ENCODE assay signal across 26 cellular contexts in the genomic region with DNA sequence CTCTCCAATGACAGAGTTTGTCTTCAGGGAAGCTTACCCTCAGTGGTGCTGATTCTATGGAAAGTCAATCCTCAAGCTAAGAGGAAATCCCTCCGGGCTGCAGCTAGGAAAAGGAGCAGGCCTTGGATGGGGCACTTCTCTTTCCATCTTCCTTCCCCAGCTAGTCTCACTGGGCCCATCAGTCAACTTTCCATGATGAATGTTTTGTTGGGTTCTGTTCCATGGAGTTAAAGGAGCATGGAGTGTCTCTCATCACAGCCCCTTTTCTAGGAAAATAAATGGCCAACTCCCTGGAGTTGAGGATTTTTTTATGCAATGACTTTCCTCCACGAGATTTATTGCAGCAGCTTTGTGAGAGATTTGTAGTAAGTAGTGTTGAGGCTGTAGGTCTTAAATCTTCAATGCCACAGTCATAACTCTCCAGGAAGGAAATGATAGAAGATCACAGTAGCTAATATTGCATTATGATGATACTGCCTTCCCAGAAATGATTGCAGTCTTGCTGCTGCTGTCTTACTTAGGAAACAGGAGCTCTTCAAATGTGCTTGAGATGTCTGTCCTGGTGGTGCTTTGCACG.
"Had no signal": no experiment of that assay in that cellular context is flagged by ENCODE, and none has a peak within 500 bp of the region (broad histone marks: within the 10 kb centered on the region; RNA-seq: fewer than 3 reads in every experiment).

No MANE protein-coding gene starts in this region.

- H3K9me3 ChIP-seq: breast epithelium, pancreas, prostate gland, suprapubic skin, tibial artery had no signal

- DNase-seq: activated CD4-positive, alpha-beta memory T cell treated with anti-CD3 and anti-CD28 coated beads, Interleukin-2, amount 10 ng/mL, durations not matched to agents 7 days and 5 days; activated CD4-positive, alpha-beta T cell treated with anti-CD3 and anti-CD28 coated beads for 1 hour; activated CD4-positive, alpha-beta T cell treated with anti-CD3 and anti-CD28 coated beads, Interleukin-2, amount 10 ng/mL, durations not matched to agents 7 days and 5 days; activated CD8-positive, alpha-beta memory T cell treated with anti-CD3 and anti-CD28 coated beads, Interleukin-2, amount 50 U/mL, for 48 hours; activated gamma-delta T cell treated with Interleukin-2 at 50 U/mL for 16 hours; activated naive CD4-positive, alpha-beta T cell treated with anti-CD3 and anti-CD28 coated beads, Interleukin-2, amount 50 U/mL, for 16 hours; activated T-cell treated with anti-CD3 and anti-CD28 coated beads, Interleukin-2, amount 50 U/mL, for 24 hours; amygdala; central memory CD4-positive, alpha-beta T cell; endodermal cell; glutamatergic neuron; islet precursor cell; left cardiac atrium; mammary epithelial cell; pancreas; retina; stimulated activated CD4-positive, alpha-beta T cell treated with anti-CD3 and anti-CD28 coated beads, Interleukin-15, amount 100 ng/mL, for 24 hours; stimulated activated CD4-positive, alpha-beta T cell treated with anti-CD3 and anti-CD28 coated beads, Interleukin-2, amount 100 ng/mL, for 24 hours; stimulated activated naive B cell treated with anti-CD40 and anti-IgM and Interleukin-4, amounts not matched to agents 10 μg/mL and 1 μg/mL and 100 μg/mL, for 72 hours; tibial artery had no signal

- H3K27ac ChIP-seq: breast epithelium, pancreas, prostate gland, suprapubic skin, tibial artery had no signal

- ATAC-seq: activated T-helper 17 cell treated with anti-CD3 and anti-CD28 coated beads, Interleukin-2, amount 50 U/mL, for 72 hours; esophagus mucosa; left cardiac atrium; pancreas; stimulated activated naive B cell treated with anti-CD40 and anti-IgM and Interleukin-4, amounts not matched to agents 10 μg/mL and 1 μg/mL and 100 μg/mL, for 72 hours had no signal

- H3K36me3 ChIP-seq: breast epithelium, pancreas, prostate gland, suprapubic skin, tibial artery had no signal

- H3K27me3 ChIP-seq: breast epithelium, pancreas, suprapubic skin, tibial artery had no signal

- H3K4me3 ChIP-seq: breast epithelium, pancreas, prostate gland, suprapubic skin, tibial artery had no signal

- FAIRE-seq: frontal cortex, pancreas had no signal

- H3K4me1 ChIP-seq: breast epithelium, pancreas, prostate gland, suprapubic skin, tibial artery had no signal
